In genomic region chr1:231395996-231396385, GRCh38 we compare ENCODE assay signal across 15 cellular contexts. TPM values are rescaled to one million over a fixed set of nuclear protein-coding genes. Genes with fewer than 3 reads are reported as not detected.
A peak's percentile ranks its signal among the peaks of the same experiment; 100 is the strongest.
DNase-seq lines count a peak whose midpoint lies in the region; ATAC-seq, FAIRE-seq and TF ChIP-seq lines count a peak whose summit lies in the region.
"Had no signal": no experiment of that assay in that cellular context is flagged by ENCODE, and none has a peak within 500 bp of the region (broad histone marks: within the 10 kb centered on the region; RNA-seq: fewer than 3 reads in every experiment).

No MANE protein-coding gene starts in this region.

- H3K36me3 ChIP-seq in endothelial cell of umbilical vein (ENCODE audit: control insufficient read depth in 2 of 2, extremely low read depth in 1 of 2, insufficient read depth in 2 of 2, low read length in 2 of 2), result peaks cover 0 to 2% of the 10 kb centered on the region in 2 experiments
- H3K36me3 ChIP-seq in thoracic aorta, result no peaks in the 10 kb centered on the region
- no peaks in the 10 kb centered on the region for H3K36me3 ChIP-seq in WERI-Rb-1

- H3K4me1 ChIP-seq in endothelial cell of umbilical vein (ENCODE audit: control insufficient read depth, extremely low read depth, insufficient read depth, low read length) (peaks cover 42% of the 10 kb centered on the region), thoracic aorta (ENCODE audit: control insufficient read depth in 1 of 2, low read depth in 2 of 2) (peaks cover 14 to 21% of the 10 kb centered on the region in 2 donors)

- DNase-seq in activated naive CD4-positive, alpha-beta T cell (lab: John Stamatoyannopoulos, UW), result no peak
- DNase-seq in endothelial cell of umbilical vein (ENCODE audit: low read depth, low spot score) (no peak), thoracic aorta (ENCODE audit: low spot score) (no peak), left lobe of liver (ENCODE audit: low spot score) (no peak), NCI-H82 (lab: John Stamatoyannopoulos, UW) (no peak), WERI-Rb-1 (no peak)
- DNase-seq: activated CD4-positive, alpha-beta T cell treated with anti-CD3 and anti-CD28 coated beads, Interleukin-2, amount 50 U/mL, for 1 hour; left cardiac atrium; NCI-H1105 had no signal

- peak overlapping the region; percentile 27 for H3K27ac Mint-ChIP-seq in activated naive CD4-positive, alpha-beta T cell treated with anti-CD3 and anti-CD28 coated beads, Interleukin-2, amount 50 U/mL, for 24 hours
- peak overlapping the region; percentile 45 to 72 (median 52) for H3K27ac Mint-ChIP-seq in nephron
- H3K27ac Mint-ChIP-seq: activated T-helper 2 cell treated with anti-CD3 and anti-CD28 coated beads, Interferon-gamma antibody, Interleukin-2, Interleukin-4, amounts not matched to agents 10 μg/mL and 5 μg/mL and 100 μg/mL, durations not matched to agents 14 hours and 24 hours and 36 hours; GM23338 had no signal

- dilution Hi-C loops in endothelial cell of umbilical vein (cut with MboI; ENCODE audit: extremely low pct_ligation_motif_present, low sequenced_read_pairs), result no loop called here

- H3K36me3 Mint-ChIP-seq in activated naive CD4-positive, alpha-beta T cell treated with anti-CD3 and anti-CD28 coated beads, Interleukin-2, amount 50 U/mL, for 24 hours, result peaks cover 7% of the 10 kb centered on the region
- H3K36me3 Mint-ChIP-seq in nephron (ENCODE audit: low read depth), result no peaks in the 10 kb centered on the region

- TF ChIP-seq CTCF in endothelial cell of umbilical vein (IDR thresholded peaks at IDR 0.05; ENCODE audit: extremely low read depth in 1 of 2, insufficient read depth in 1 of 2, low read depth in 1 of 2, low read length in 2 of 2) (no peak), nephron (IDR thresholded peaks at IDR 0.05; ENCODE audit: unreplicated experiment in 3 of 3) (no peak), thoracic aorta (IDR thresholded peaks at IDR 0.05) (no peak), WERI-Rb-1 (IDR thresholded peaks at IDR 0.05; ENCODE audit: low read depth, low read length) (no peak)

- intact Hi-C loops in endothelial cell of umbilical vein (cut with micrococcal nuclease), result loop anchor here (1.0 to 10.0 kb wide), 7 partner anchors 9 to 429 kb away; partner anchors contain the start of genes EGLN1 and TSNAX

- peaks cover 80% of the 10 kb centered on the region for H3K4me1 Mint-ChIP-seq in activated naive CD4-positive, alpha-beta T cell treated with anti-CD3 and anti-CD28 coated beads, Interleukin-2, amount 50 U/mL, for 24 hours
- H3K4me1 Mint-ChIP-seq in nephron, result peaks cover 31% of the 10 kb centered on the region

- peak overlapping the region; percentile 94 for H3K4me2 ChIP-seq in endothelial cell of umbilical vein (ENCODE audit: insufficient read depth, low read length)
- H3K4me2 ChIP-seq: GM23338 had no signal

- ATAC-seq in thoracic aorta (ENCODE audit: insufficient number of reproducible peaks, low FRiP score, low read depth) (no peak), left lobe of liver (no peak)
- ATAC-seq: GM23338 had no signal

- no peaks in the 10 kb centered on the region for H3K9me1 ChIP-seq in endothelial cell of umbilical vein (replicated peaks; ENCODE audit: control insufficient read depth, extremely low read depth, insufficient read depth, low read length)

- POLR2A ChIA-PET in endothelial cell of umbilical vein (lab: Charles Lee), result interaction anchor here (1.0 kb wide), 1 partner anchor 19 kb away, joined by 3 read pairs; no protein-coding TSS in a partner anchor

- CTCF ChIA-PET in endothelial cell of umbilical vein (lab: Charles Lee), result interaction anchor here (1.4 kb wide), 1 partner anchor 21 kb away, joined by 3 read pairs; no protein-coding TSS in a partner anchor

- peak overlapping the region; percentile 77 for H3K9ac ChIP-seq in endothelial cell of umbilical vein (replicated peaks; ENCODE audit: extremely low read depth, insufficient read depth, low read length)

- H3K9me3 ChIP-seq in endothelial cell of umbilical vein (replicated peaks; ENCODE audit: control insufficient read depth, insufficient read depth, low read length), result no peaks in the 10 kb centered on the region
- no peaks in the 10 kb centered on the region for H3K9me3 ChIP-seq in thoracic aorta
- no peaks in the 10 kb centered on the region for H3K9me3 ChIP-seq in WERI-Rb-1 (ENCODE audit: severe bottlenecking)

- H3K27me3 ChIP-seq in endothelial cell of umbilical vein (ENCODE audit: control insufficient read depth in 2 of 2, insufficient read depth in 2 of 2, low read length in 2 of 2), result no peaks in the 10 kb centered on the region
- H3K27me3 ChIP-seq in thoracic aorta (replicated peaks; ENCODE audit: insufficient read depth), result no peaks in the 10 kb centered on the region
- H3K27me3 ChIP-seq in WERI-Rb-1 (ENCODE audit: insufficient read depth, low read depth, severe bottlenecking), result no peaks in the 10 kb centered on the region

- no peak for TF ChIP-seq POLR2A in endothelial cell of umbilical vein (IDR thresholded peaks at IDR 0.05; ENCODE audit: low read depth, low read length)

- peak overlapping the region; percentile 100 for H3K27ac ChIP-seq in endothelial cell of umbilical vein (ENCODE audit: insufficient read depth, low read depth, low read length)
- peak overlapping the region; percentile 31 to 79 for H3K27ac ChIP-seq in thoracic aorta
- no peak overlapping the region for H3K27ac ChIP-seq in WERI-Rb-1

- H4K20me1 ChIP-seq in endothelial cell of umbilical vein (replicated peaks; ENCODE audit: control insufficient read depth, extremely low read depth, insufficient read depth, low read length), result no peaks in the 10 kb centered on the region

- H3K4me3 ChIP-seq in endothelial cell of umbilical vein (replicated peaks in 1 of 3; ENCODE audit: insufficient read depth in 1 of 3, low read depth in 1 of 3, low read length in 3 of 3) (peak overlapping the region in 1 of 3 experiments; percentile 18), thoracic aorta (peak overlapping the region; percentile 46), WERI-Rb-1 (ENCODE audit: low read depth, low read length) (no peak overlapping the region)
- H3K4me3 ChIP-seq: GM23338 had no signal

- no peak overlapping the region for H2AFZ ChIP-seq in endothelial cell of umbilical vein (ENCODE audit: low read depth, low read length)
- H2AFZ ChIP-seq: GM23338 had no signal

- no peaks in the 10 kb centered on the region for H3K27me3 Mint-ChIP-seq in activated naive CD4-positive, alpha-beta T cell treated with anti-CD3 and anti-CD28 coated beads, Interleukin-2, amount 50 U/mL, for 24 hours
- H3K27me3 Mint-ChIP-seq in nephron (ENCODE audit: low read depth), result no peaks in the 10 kb centered on the region

- peaks cover 65% of the 10 kb centered on the region for H3K79me2 ChIP-seq in endothelial cell of umbilical vein (ENCODE audit: control insufficient read depth, insufficient read depth, low read length)

- no peak overlapping the region for H3K4me3 Mint-ChIP-seq in activated naive CD4-positive, alpha-beta T cell treated with anti-CD3 and anti-CD28 coated beads, Interleukin-2, amount 50 U/mL, for 24 hours
- H3K4me3 Mint-ChIP-seq in nephron, result no peak overlapping the region
- H3K4me3 Mint-ChIP-seq: GM23338 had no signal

- TSS peak; percentile 92 for BruUV-seq in endothelial cell of umbilical vein (replicated peaks; lab: Mats Ljungman, UMichigan)

- H3K9me3 Mint-ChIP-seq in activated naive CD4-positive, alpha-beta T cell treated with anti-CD3 and anti-CD28 coated beads, Interleukin-2, amount 50 U/mL, for 24 hours, result no peaks in the 10 kb centered on the region
- no peaks in the 10 kb centered on the region for H3K9me3 Mint-ChIP-seq in nephron
- H3K9me3 Mint-ChIP-seq: activated T-helper 2 cell treated with anti-CD3 and anti-CD28 coated beads, Interferon-gamma antibody, Interleukin-2, Interleukin-4, amounts not matched to agents 10 μg/mL and 5 μg/mL and 100 μg/mL, durations not matched to agents 14 hours and 24 hours and 36 hours; GM23338 had no signal

- FAIRE-seq in endothelial cell of umbilical vein (lab: Jason Lieb, UNC), result no peak
- FAIRE-seq: colon, frontal cortex had no signal

TF ChIP-seq in endothelial cell of umbilical vein, 7 proteins besides CTCF, POLR2A, EP300 and RAD21 (continues in another document):
- no peak for TF ChIP-seq GATA2 (IDR thresholded peaks at IDR 0.05; ENCODE audit: insufficient read depth, insufficient read length, low read depth, low read length)

RNA-seq across cellular contexts. Expression of gene EGLN1, which starts 26.1 kb away (rescaled TPM):
- total RNA-seq in endothelial cell of umbilical vein (37.4 and 38.1 TPM in 2 replicates), thoracic aorta (10 to 100 TPM; 40.6 to 42.7 TPM), left lobe of liver (23.6 TPM)
- 11.5 and 13.7 TPM in 2 replicates for polyA plus RNA-seq in endothelial cell of umbilical vein
- 20.9 and 21.9 TPM in 2 replicates for polyA plus RNA-seq in endothelial cell of umbilical vein (2011; cell fraction: cytosol; rRNA removed)
- polyA plus RNA-seq in endothelial cell of umbilical vein (2011; cell fraction: nucleus; rRNA removed), result 11.2 and 16.1 TPM in 2 replicates
- polyA plus RNA-seq in endothelial cell of umbilical vein (2012), result 27.5 and 41.8 TPM in 2 replicates
- 37.8 and 52.4 TPM in 2 replicates for polyA minus RNA-seq in endothelial cell of umbilical vein
- 17.3 TPM for polyA minus RNA-seq in endothelial cell of umbilical vein (2011; cell fraction: cytosol; rRNA and poly(A)+ RNA removed)
- polyA minus RNA-seq in endothelial cell of umbilical vein (2011; cell fraction: nucleus; rRNA and poly(A)+ RNA removed), result 19.1 and 21.3 TPM in 2 replicates

RNA-seq across cellular contexts. Expression of gene SPRTN, which starts 57.9 kb away (rescaled TPM):
- 15.4 and 16.1 TPM in 2 replicates for total RNA-seq in endothelial cell of umbilical vein
- polyA plus RNA-seq in endothelial cell of umbilical vein, result 10.6 and 15.4 TPM in 2 replicates
- 6.8 and 9.8 TPM in 2 replicates for polyA plus RNA-seq in endothelial cell of umbilical vein (2011; cell fraction: cytosol; rRNA removed)
- 17.2 and 26.5 TPM in 2 replicates for polyA plus RNA-seq in endothelial cell of umbilical vein (2011; cell fraction: nucleus; rRNA removed)
- polyA plus RNA-seq in endothelial cell of umbilical vein (2012), result 9.3 and 11.0 TPM in 2 replicates
- polyA minus RNA-seq in endothelial cell of umbilical vein, result 23.3 and 24.3 TPM in 2 replicates
- polyA minus RNA-seq in endothelial cell of umbilical vein (2011; cell fraction: cytosol; rRNA and poly(A)+ RNA removed), result 17.3 TPM
- polyA minus RNA-seq in endothelial cell of umbilical vein (2011; cell fraction: nucleus; rRNA and poly(A)+ RNA removed), result 48.4 and 54.6 TPM in 2 replicates
- 10 to 100 TPM; 12.7 to 18.4 TPM for total RNA-seq in thoracic aorta
- total RNA-seq in left lobe of liver, result 7.0 TPM

RNA-seq across cellular contexts. Expression of gene EXOC8, which starts 58.3 kb away (rescaled TPM):
- total RNA-seq in endothelial cell of umbilical vein (12.6 and 13.2 TPM in 2 replicates), thoracic aorta (10 to 100 TPM; 15.0 to 21.7 TPM), left lobe of liver (7.1 TPM)
- polyA plus RNA-seq in endothelial cell of umbilical vein, result 2.3 and 2.8 TPM in 2 replicates
- 2.8 and 3.0 TPM in 2 replicates for polyA plus RNA-seq in endothelial cell of umbilical vein (2011; cell fraction: cytosol; rRNA removed)
- 5.6 and 8.5 TPM in 2 replicates for polyA plus RNA-seq in endothelial cell of umbilical vein (2011; cell fraction: nucleus; rRNA removed)
- 5.6 and 7.1 TPM in 2 replicates for polyA plus RNA-seq in endothelial cell of umbilical vein (2012)
- 13.2 and 13.7 TPM in 2 replicates for polyA minus RNA-seq in endothelial cell of umbilical vein
- polyA minus RNA-seq in endothelial cell of umbilical vein (2011; cell fraction: cytosol; rRNA and poly(A)+ RNA removed), result 8.3 TPM
- polyA minus RNA-seq in endothelial cell of umbilical vein (2011; cell fraction: nucleus; rRNA and poly(A)+ RNA removed), result 10.1 and 11.5 TPM in 2 replicates
